In the genomic region with DNA sequence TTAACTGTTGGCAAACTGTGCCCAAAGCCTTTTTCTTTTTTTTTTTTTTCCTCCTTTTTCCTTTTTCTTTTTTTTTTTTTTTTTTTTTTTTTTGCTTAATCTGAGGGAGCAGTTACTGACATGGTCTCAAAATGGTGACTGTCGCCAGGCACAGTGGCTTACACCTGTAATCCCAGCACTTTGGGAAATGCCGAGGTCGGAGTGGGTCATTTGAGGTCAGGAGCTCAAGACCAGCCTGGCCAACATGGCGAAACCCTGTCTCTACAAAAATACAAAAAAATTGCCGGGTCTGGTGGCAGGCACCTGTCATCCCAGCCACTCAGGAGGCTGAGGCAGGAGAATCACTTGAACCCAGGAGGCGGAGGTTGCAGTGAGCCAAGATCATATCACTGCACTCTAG, we compare ENCODE assay signal across 3 cellular contexts.
TF ChIP-seq lines count a peak whose summit lies in the region.

No MANE protein-coding gene starts in this region.

TF ChIP-seq in HEK293, 187 proteins besides CTCF, POLR2A, EP300 and RAD21:
- TF ChIP-seq, protein P1, sequence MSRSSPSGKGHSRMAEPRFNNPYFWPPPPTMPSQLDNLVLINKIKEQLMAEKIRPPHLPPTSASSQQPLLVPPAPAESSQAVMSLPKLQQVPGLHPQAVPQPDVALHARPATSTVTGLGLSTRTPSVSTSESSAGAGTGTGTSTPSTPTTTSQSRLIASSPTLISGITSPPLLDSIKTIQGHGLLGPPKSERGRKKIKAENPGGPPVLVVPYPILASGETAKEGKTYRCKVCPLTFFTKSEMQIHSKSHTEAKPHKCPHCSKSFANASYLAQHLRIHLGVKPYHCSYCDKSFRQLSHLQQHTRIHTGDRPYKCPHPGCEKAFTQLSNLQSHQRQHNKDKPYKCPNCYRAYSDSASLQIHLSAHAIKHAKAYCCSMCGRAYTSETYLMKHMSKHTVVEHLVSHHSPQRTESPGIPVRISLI (tag by site-specific recombination; IDR thresholded peaks at IDR 0.05) = peak; percentile 33; the same call in 1 of the 2 replicates
TF ChIP-seq in HEK293: peak in this region for 1; not testable (repeated sequence) for 186.

TF ChIP-seq in K562, 482 proteins besides CTCF, POLR2A, EP300 and RAD21:
- peak; percentile 43; the same call in 1 of the 2 replicates for TF ChIP-seq ZNF121 (CRISPR knock-in tag; conservative IDR thresholded peaks at IDR 0.05)
TF ChIP-seq in K562: peak in this region for 1; not testable (repeated sequence) for 481.

TF ChIP-seq in HepG2, 621 proteins besides CTCF, POLR2A, EP300 and RAD21:
- TF ChIP-seq ZNF121 (CRISPR knock-in tag; IDR thresholded peaks at IDR 0.05) = 0 out of 2 replicates have a peak, but pooled peaks have one; percentile 41
